8 cellular contexts compared by ENCODE assay signal in the genomic region with DNA sequence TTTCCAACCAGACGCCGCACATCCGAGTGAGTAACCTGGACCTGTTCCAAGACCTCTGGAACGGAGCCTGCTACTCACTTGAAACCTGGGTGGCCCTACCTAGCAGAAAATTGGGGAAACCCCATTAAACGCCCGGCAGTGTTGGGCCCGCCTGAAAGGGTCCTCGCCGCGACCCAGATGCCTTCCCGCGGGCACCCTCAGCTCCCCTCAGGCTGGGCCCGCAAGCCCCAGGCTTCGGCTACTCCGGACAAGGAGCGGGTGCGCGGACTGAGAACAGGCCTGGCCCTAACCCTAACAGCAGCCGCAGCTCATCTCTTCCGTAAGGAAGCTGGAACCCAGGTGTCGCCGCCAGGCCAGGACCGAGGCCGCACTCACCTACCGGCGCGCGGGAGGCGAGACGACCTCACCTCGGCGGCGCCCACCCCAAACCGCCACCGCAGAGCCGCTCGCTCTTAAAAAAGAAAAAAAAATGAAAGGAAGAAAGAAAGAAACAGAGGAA. TPM values are rescaled to one million over a fixed set of nuclear protein-coding genes. Genes with fewer than 3 reads are reported as not detected.
DNase-seq lines count a peak whose midpoint lies in the region; ATAC-seq, FAIRE-seq and TF ChIP-seq lines count a peak whose summit lies in the region.

No MANE protein-coding gene starts in this region.

- H4K20me1 ChIP-seq in BLaER1: peaks cover 52% of the 10 kb centered on the region

- H3K27ac ChIP-seq in BLaER1 (peak overlapping the region; percentile 94), coronary artery (peak overlapping the region; percentile 89 to 95)

- H3K4me2 ChIP-seq in BLaER1: peak overlapping the region; percentile 96

- no peaks in the 10 kb centered on the region for H3K27me3 ChIP-seq in BLaER1

- ATAC-seq in GM18505 (IDR thresholded peaks at IDR 0.05; ENCODE audit: unreplicated experiment) (peak; percentile 39), HG02885 (IDR thresholded peaks at IDR 0.05; ENCODE audit: poor library complexity, unreplicated experiment) (peak; percentile 34), left lobe of liver (peak; percentile 41)
- peak; percentile 16 for ATAC-seq in stimulated activated naive CD8-positive, alpha-beta T cell treated with anti-CD3 and anti-CD28 coated beads, Interleukin-15, Interleukin-2, amounts not matched to agents 100 U/mL and 50 U/mL, for 24 hours

- peak overlapping the region; percentile 98 for H3K4me3 ChIP-seq in BLaER1
- peak overlapping the region; percentile 100 for H3K4me3 ChIP-seq in coronary artery

- DNase-seq in RCC 7860 (ENCODE audit: low spot score) (peak; percentile 53), coronary artery (ENCODE audit: low spot score) (peak; percentile 82), left lobe of liver (ENCODE audit: low spot score) (peak; percentile 63)
- no peak for DNase-seq in stimulated activated naive CD8-positive, alpha-beta T cell treated with anti-CD3 and anti-CD28 coated beads, Interleukin-15, Interleukin-2, amounts not matched to agents 100 U/mL and 50 U/mL, for 24 hours
- DNase-seq in activated effector memory CD4-positive, alpha-beta T cell treated with anti-CD3 and anti-CD28 coated beads, Interleukin-2, amount 50 U/mL, for 16 hours: no peak

- TF ChIP-seq CTCF in coronary artery (IDR thresholded peaks at IDR 0.05): no peak

- TF ChIP-seq POLR2A in GM18505 (IDR thresholded peaks at IDR 0.05; ENCODE audit: borderline replicate concordance, extremely low read depth, insufficient read depth, insufficient read length): no peak

- peaks cover 21% of the 10 kb centered on the region for H3K36me3 ChIP-seq in BLaER1

- H3K9me3 ChIP-seq in BLaER1: no peaks in the 10 kb centered on the region

- H3K9ac ChIP-seq in BLaER1: peak overlapping the region; percentile 97

- H3K4me1 ChIP-seq in BLaER1: peaks cover 37% of the 10 kb centered on the region

- no peak for FAIRE-seq in RCC 7860 (lab: Jason Lieb, UNC)

RNA-seq across cellular contexts. Expression of a gene that starts 0.3 kb away (rescaled TPM):
- 26.6 TPM for total RNA-seq in left lobe of liver

RNA-seq across cellular contexts. Expression of a gene that starts 0.6 kb away (rescaled TPM):
- 18.1 TPM for total RNA-seq in left lobe of liver

RNA-seq across cellular contexts. Expression of a gene that starts 59.6 kb away (rescaled TPM):
- total RNA-seq in left lobe of liver: 17.1 TPM

Comparison
In these comparisons a context has a peak if more than half of its experiments do, and no peak if none do; other contexts are left out.
1. DNase-seq: peak in RCC 7860 (single experiment), coronary artery (single experiment) and left lobe of liver (single experiment); none in stimulated activated naive CD8-positive, alpha-beta T cell treated with anti-CD3 and anti-CD28 coated beads, Interleukin-15, Interleukin-2, amounts not matched to agents 100 U/mL and 50 U/mL, for 24 hours (single experiment) and activated effector memory CD4-positive, alpha-beta T cell treated with anti-CD3 and anti-CD28 coated beads, Interleukin-2, amount 50 U/mL, for 16 hours (single experiment).
2. Peak in every context shown above with its lines, with median percentiles within 50 percentile points of each other: ATAC-seq.